Comparison of ENCODE assay signal across 25 cellular contexts in genomic region chr6:132213732-132214131, GRCh38.
"Had no signal": no experiment of that assay in that cellular context is flagged by ENCODE, and none has a peak within 500 bp of the region (broad histone marks: within the 10 kb centered on the region; RNA-seq: fewer than 3 reads in every experiment).

No MANE protein-coding gene starts in this region.

- DNase-seq: hypothalamus; immature natural killer cell; left ventricle myocardium inferior; mesendoderm; naive B cell; natural killer cell; ovary; stimulated activated CD4-positive, alpha-beta T cell treated with anti-CD3 and anti-CD28 coated beads, Interleukin-12 subunit alpha, Interleukin-12 subunit beta, amount 100 ng/mL, for 4 hours; stimulated activated CD4-positive, alpha-beta T cell treated with anti-CD3 and anti-CD28 coated beads, Interleukin-15, amount 100 ng/mL, for 24 hours; stimulated activated CD4-positive, alpha-beta T cell treated with anti-CD3 and anti-CD28 coated beads, Interleukin-2, amount 100 ng/mL, for 24 hours; stimulated activated CD4-positive, alpha-beta T cell treated with anti-CD3 and anti-CD28 coated beads, Interleukin-4, amount 100 ng/mL, for 1 hour; stimulated activated naive B cell treated with anti-CD40 and anti-IgM and Interleukin-4, amounts not matched to agents 10 μg/mL and 1 μg/mL and 100 μg/mL, for 72 hours; stimulated activated naive CD8-positive, alpha-beta T cell treated with anti-CD3 and anti-CD28 coated beads, Interleukin-15, Interleukin-2, amounts not matched to agents 100 U/mL and 50 U/mL, for 24 hours; stomach; testis; thyroid gland; transverse colon; upper lobe of left lung had no signal

- H3K36me3 ChIP-seq: left ventricle myocardium inferior, ovary, right atrium auricular region, stomach, thyroid gland, transverse colon, upper lobe of left lung, vagina had no signal

- H3K27ac ChIP-seq: left ventricle myocardium inferior, ovary, right atrium auricular region, skin epidermis, stomach, testis, thyroid gland, transverse colon, upper lobe of left lung, vagina had no signal

- H3K9me3 ChIP-seq: left ventricle myocardium inferior, ovary, right atrium auricular region, stomach, testis, thyroid gland, transverse colon, upper lobe of left lung, vagina had no signal

- ATAC-seq: natural killer cell; sciatic nerve; stimulated activated naive B cell treated with anti-CD40 and anti-IgM and Interleukin-4, amounts not matched to agents 10 μg/mL and 1 μg/mL and 100 μg/mL, for 72 hours; stimulated activated naive CD8-positive, alpha-beta T cell treated with anti-CD3 and anti-CD28 coated beads, Interleukin-15, Interleukin-2, amounts not matched to agents 100 U/mL and 50 U/mL, for 24 hours had no signal

- H3K4me1 Mint-ChIP-seq: immature natural killer cell; naive B cell; natural killer cell; stimulated activated naive B cell treated with anti-CD40 and anti-IgM and Interleukin-4, amounts not matched to agents 10 μg/mL and 1 μg/mL and 100 μg/mL, for 72 hours had no signal

- H3K4me1 ChIP-seq: left ventricle myocardium inferior, right atrium auricular region, stomach, thyroid gland, transverse colon, upper lobe of left lung, vagina had no signal

- H3K9me3 Mint-ChIP-seq: mesothelial cell of epicardium, naive B cell had no signal

- H3K27me3 ChIP-seq: ovary, right atrium auricular region, stomach, testis, thyroid gland, transverse colon, upper lobe of left lung, vagina had no signal

- H3K36me3 Mint-ChIP-seq: immature natural killer cell; mesothelial cell of epicardium; naive B cell; natural killer cell; stimulated activated naive B cell treated with anti-CD40 and anti-IgM and Interleukin-4, amounts not matched to agents 10 μg/mL and 1 μg/mL and 100 μg/mL, for 72 hours had no signal

- H3K4me3 ChIP-seq: left ventricle myocardium inferior, lung, ovary, right atrium auricular region, skin epidermis, stomach, testis, thyroid gland, transverse colon, upper lobe of left lung, vagina had no signal

- H3K4me3 Mint-ChIP-seq: immature natural killer cell; mesothelial cell of epicardium; naive B cell; natural killer cell; stimulated activated naive B cell treated with anti-CD40 and anti-IgM and Interleukin-4, amounts not matched to agents 10 μg/mL and 1 μg/mL and 100 μg/mL, for 72 hours had no signal

- H3K27ac Mint-ChIP-seq: immature natural killer cell; mesothelial cell of epicardium; naive B cell; natural killer cell; progenitor cell of endocrine pancreas; stimulated activated naive B cell treated with anti-CD40 and anti-IgM and Interleukin-4, amounts not matched to agents 10 μg/mL and 1 μg/mL and 100 μg/mL, for 72 hours had no signal

- H3K27me3 Mint-ChIP-seq: progenitor cell of endocrine pancreas had no signal
